ENCODE assay signal across 12 cellular contexts in genomic region chr18:37335337-37335736, GRCh38.
DNase-seq lines count a peak whose midpoint lies in the region; ATAC-seq and TF ChIP-seq lines count a peak whose summit lies in the region.
"Had no signal": no experiment of that assay in that cellular context is flagged by ENCODE, and none has a peak within 500 bp of the region (broad histone marks: within the 10 kb centered on the region; RNA-seq: fewer than 3 reads in every experiment).

No MANE protein-coding gene starts in this region.

- TF ChIP-seq CTCF in Loucy (conservative IDR thresholded peaks at IDR 0.05; ENCODE audit: low read length) (peak; percentile 47), epithelial cell of esophagus (IDR thresholded peaks at IDR 0.05; ENCODE audit: insufficient read depth, low read depth, low read length, missing control alignments) (peak; percentile 5), nephron progenitor cell (IDR thresholded peaks at IDR 0.05) (peak; percentile 21)

- peaks cover 53% of the 10 kb centered on the region for H3K4me1 Mint-ChIP-seq in nephron progenitor cell
- H3K4me1 Mint-ChIP-seq: IgD-negative memory B cell had no signal

- no peaks in the 10 kb centered on the region for H4K20me1 ChIP-seq in Loucy (ENCODE audit: insufficient read depth, low read length, poor library complexity, severe bottlenecking)

- H3K27me3 ChIP-seq in Loucy (ENCODE audit: insufficient read depth, low read length, poor library complexity, severe bottlenecking), result no peaks in the 10 kb centered on the region

- H3K9me3 ChIP-seq in Loucy (ENCODE audit: insufficient read depth, low read depth, low read length), result no peaks in the 10 kb centered on the region

- H3K4me3 ChIP-seq in Loucy (ENCODE audit: low read length, poor library complexity, severe bottlenecking) (no peak overlapping the region), epithelial cell of esophagus (ENCODE audit: low read length) (no peak overlapping the region)

- no peak overlapping the region for H3K4me3 Mint-ChIP-seq in nephron progenitor cell

- no peak overlapping the region for H3K27ac Mint-ChIP-seq in nephron progenitor cell
- H3K27ac Mint-ChIP-seq: IgD-negative memory B cell had no signal

- H3K4me2 ChIP-seq in Loucy (ENCODE audit: low read depth, low read length, poor library complexity, severe bottlenecking), result no peak overlapping the region

- H3K4me1 ChIP-seq in Loucy (ENCODE audit: insufficient read depth, low read length, poor library complexity, severe bottlenecking), result peaks cover under 1% of the 10 kb centered on the region

- H3K9me2 ChIP-seq in Loucy (replicated peaks; ENCODE audit: low read depth, low read length), result no peaks in the 10 kb centered on the region

- no peak overlapping the region for H3K9ac ChIP-seq in Loucy (ENCODE audit: low read depth, low read length, poor library complexity, severe bottlenecking)

- no peak overlapping the region for H2AFZ ChIP-seq in Loucy (ENCODE audit: low read length)

- H3K79me2 ChIP-seq in Loucy (ENCODE audit: insufficient read depth, low read length), result no peaks in the 10 kb centered on the region

- no peaks in the 10 kb centered on the region for H3K36me3 Mint-ChIP-seq in nephron progenitor cell (ENCODE audit: low read depth)

- peaks cover 6% of the 10 kb centered on the region for H3K27me3 Mint-ChIP-seq in nephron progenitor cell (ENCODE audit: low read depth, poor library complexity)

- no peaks in the 10 kb centered on the region for H3K9me3 Mint-ChIP-seq in nephron progenitor cell
- H3K9me3 Mint-ChIP-seq: IgD-negative memory B cell had no signal

- peak; percentile 75 for DNase-seq in D341Med (ENCODE audit: low spot score)
- DNase-seq in epithelial cell of esophagus (ENCODE audit: low read depth), result no peak
- DNase-seq in nephron progenitor cell, result peak; percentile 30
- DNase-seq in HK-2 (ENCODE audit: unreplicated experiment), result no peak
- DNase-seq: cerebellar nuclear complex, NCI-H510A, SW 1271 had no signal

- no peaks in the 10 kb centered on the region for H3K36me3 ChIP-seq in Loucy (ENCODE audit: insufficient read depth, low read length)

- no peaks in the 10 kb centered on the region for H3F3A ChIP-seq in Loucy (ENCODE audit: low read depth)

- ATAC-seq in HG03108 (IDR thresholded peaks at IDR 0.05; ENCODE audit: unreplicated experiment) (no peak), GM19351 (IDR thresholded peaks at IDR 0.05; ENCODE audit: unreplicated experiment) (no peak), GM19397 (IDR thresholded peaks at IDR 0.05; ENCODE audit: unreplicated experiment) (no peak)

Comparison
In these comparisons a context has a peak if more than half of its experiments do, and no peak if none do; other contexts are left out.
1. DNase-seq: peak in D341Med (single experiment) and nephron progenitor cell (single experiment); none in epithelial cell of esophagus (single experiment) and HK-2 (single experiment).
2. Peak in every context shown above with its lines, with median percentiles within 50 percentile points of each other: CTCF ChIP-seq.